ENCODE assay signal across 8 cellular contexts in genomic region chr7:23546897-23547572, GRCh38. TPM values are rescaled to one million over a fixed set of nuclear protein-coding genes. Genes with fewer than 3 reads are reported as not detected.
DNase-seq lines count a peak whose midpoint lies in the region; ATAC-seq and TF ChIP-seq lines count a peak whose summit lies in the region.

No MANE protein-coding gene starts in this region.

- H3K36me3 Mint-ChIP-seq in T-helper 17 cell (ENCODE audit: low read depth) = peaks cover 2% of the 10 kb centered on the region

- peak; percentile 89 for DNase-seq in NCI-H1694 (lab: John Stamatoyannopoulos, UW)
- peak; percentile 40 to 64 (median 58) for DNase-seq in T-helper 17 cell
- peak; percentile 71 for DNase-seq in amniotic stem cell (lab: John Stamatoyannopoulos, UW)
- peak; percentile 63 to 82 (median 75) for DNase-seq in right cardiac atrium
- peak; percentile 55 for DNase-seq in skeletal muscle cell (ENCODE audit: low read depth)

- peaks cover 6% of the 10 kb centered on the region for H3K4me1 Mint-ChIP-seq in T-helper 17 cell

- TF ChIP-seq CTCF in GM12874 (IDR thresholded peaks at IDR 0.05; ENCODE audit: insufficient read depth, low read depth, low read length) = peak; percentile 80

- 38% methylated on average over 13 of the region's 13 CpGs for WGBS in right cardiac atrium

- ATAC-seq in HG02852 (IDR thresholded peaks at IDR 0.05; ENCODE audit: unreplicated experiment) (peak; percentile 61), T-helper 17 cell (peak; percentile 96), right cardiac atrium (peak; percentile 87 to 90), HG03280 (IDR thresholded peaks at IDR 0.05; ENCODE audit: unreplicated experiment) (no peak)

- no peaks in the 10 kb centered on the region for H3K27me3 Mint-ChIP-seq in T-helper 17 cell

- H3K4me3 ChIP-seq in right cardiac atrium (ENCODE audit: low read length) (no peak overlapping the region), skeletal muscle cell (ENCODE audit: low read depth, low read length) (no peak overlapping the region)

- H3K27ac Mint-ChIP-seq in T-helper 17 cell = no peak overlapping the region

- no peaks in the 10 kb centered on the region for H3K27me3 ChIP-seq in right cardiac atrium (ENCODE audit: control insufficient read depth, insufficient read depth)

- H3K27ac ChIP-seq in right cardiac atrium (ENCODE audit: low read length) = no peak overlapping the region

- H3K9me3 ChIP-seq in T-helper 17 cell (ENCODE audit: control insufficient read depth, low read length, poor library complexity, severe bottlenecking) (no peaks in the 10 kb centered on the region), right cardiac atrium (ENCODE audit: control insufficient read depth, low read length) (no peaks in the 10 kb centered on the region)

- intact Hi-C loops in right cardiac atrium (cut with DNase I) = loop anchor here in 2 of 4 donors (2.0 to 10.0 kb wide), 2 partner anchors 166 to 168 kb away; partner anchors contain the start of gene STK31 (in 1 of the 2)

- H3K4me3 Mint-ChIP-seq in T-helper 17 cell = no peak overlapping the region

- H3K4me1 ChIP-seq in right cardiac atrium (ENCODE audit: control insufficient read depth, insufficient read depth, low read length) = no peaks in the 10 kb centered on the region

RNA-seq across cellular contexts. Expression of gene TRA2A, which starts 15.3 kb away (rescaled TPM):
- 100 to 1,000 TPM; 249 to 285 TPM for total RNA-seq in T-helper 17 cell
- 10 to 100 TPM; 31.9 to 52.1 (median 42.7) TPM for total RNA-seq in right cardiac atrium
- polyA plus RNA-seq in right cardiac atrium = 38.9 TPM

RNA-seq across cellular contexts. Expression of gene CCDC126, which starts 50.1 kb away (rescaled TPM):
- 1 to 10 TPM; 6.5 to 7.5 TPM for total RNA-seq in T-helper 17 cell
- 10 to 100 TPM in 1 of 4 donors, 1 to 10 TPM in 3; 7.8 to 11.3 (median 9.2) TPM for total RNA-seq in right cardiac atrium
- polyA plus RNA-seq in right cardiac atrium = 6.5 TPM

Comparison
In these comparisons a context has a peak if more than half of its experiments do, and no peak if none do; other contexts are left out.
1. RNA of gene TRA2A, which starts 15.3 kb away (total RNA-seq): 249 to 285 TPM in T-helper 17 cell; 31.9 to 52.1 TPM in right cardiac atrium; every median in the first group is over 4 times any median in the second.
2. Peak in every context shown above with its lines, with median percentiles within 50 percentile points of each other: DNase-seq.